1 cellular context compared by ENCODE assay signal in the genomic region with DNA sequence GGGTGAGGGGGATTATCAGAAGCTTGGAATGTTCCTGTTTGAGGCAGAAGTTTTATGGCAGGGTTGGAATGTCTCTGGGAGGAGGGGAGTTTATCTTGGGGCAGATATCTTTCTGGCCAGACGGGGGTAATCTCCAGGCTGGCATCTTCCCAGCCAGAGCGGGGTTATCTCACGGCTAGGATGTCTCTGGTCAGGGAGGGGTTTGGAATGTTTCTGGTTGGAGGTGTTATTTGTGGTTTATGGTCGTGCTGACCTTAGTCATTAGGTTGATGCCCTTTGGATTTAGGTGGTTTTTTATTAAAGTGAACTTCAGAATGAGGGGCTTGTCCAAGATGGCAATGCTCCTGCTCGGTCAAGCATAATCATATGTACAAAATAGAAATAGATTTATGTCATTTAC.
A peak's percentile ranks its signal among the peaks of the same experiment; 100 is the strongest.
TF ChIP-seq lines count a peak whose summit lies in the region.

No MANE protein-coding gene starts in this region.

TF ChIP-seq in K562, 482 proteins besides CTCF, POLR2A, EP300 and RAD21 (continued from another document):
- TF ChIP-seq, protein P1, sequence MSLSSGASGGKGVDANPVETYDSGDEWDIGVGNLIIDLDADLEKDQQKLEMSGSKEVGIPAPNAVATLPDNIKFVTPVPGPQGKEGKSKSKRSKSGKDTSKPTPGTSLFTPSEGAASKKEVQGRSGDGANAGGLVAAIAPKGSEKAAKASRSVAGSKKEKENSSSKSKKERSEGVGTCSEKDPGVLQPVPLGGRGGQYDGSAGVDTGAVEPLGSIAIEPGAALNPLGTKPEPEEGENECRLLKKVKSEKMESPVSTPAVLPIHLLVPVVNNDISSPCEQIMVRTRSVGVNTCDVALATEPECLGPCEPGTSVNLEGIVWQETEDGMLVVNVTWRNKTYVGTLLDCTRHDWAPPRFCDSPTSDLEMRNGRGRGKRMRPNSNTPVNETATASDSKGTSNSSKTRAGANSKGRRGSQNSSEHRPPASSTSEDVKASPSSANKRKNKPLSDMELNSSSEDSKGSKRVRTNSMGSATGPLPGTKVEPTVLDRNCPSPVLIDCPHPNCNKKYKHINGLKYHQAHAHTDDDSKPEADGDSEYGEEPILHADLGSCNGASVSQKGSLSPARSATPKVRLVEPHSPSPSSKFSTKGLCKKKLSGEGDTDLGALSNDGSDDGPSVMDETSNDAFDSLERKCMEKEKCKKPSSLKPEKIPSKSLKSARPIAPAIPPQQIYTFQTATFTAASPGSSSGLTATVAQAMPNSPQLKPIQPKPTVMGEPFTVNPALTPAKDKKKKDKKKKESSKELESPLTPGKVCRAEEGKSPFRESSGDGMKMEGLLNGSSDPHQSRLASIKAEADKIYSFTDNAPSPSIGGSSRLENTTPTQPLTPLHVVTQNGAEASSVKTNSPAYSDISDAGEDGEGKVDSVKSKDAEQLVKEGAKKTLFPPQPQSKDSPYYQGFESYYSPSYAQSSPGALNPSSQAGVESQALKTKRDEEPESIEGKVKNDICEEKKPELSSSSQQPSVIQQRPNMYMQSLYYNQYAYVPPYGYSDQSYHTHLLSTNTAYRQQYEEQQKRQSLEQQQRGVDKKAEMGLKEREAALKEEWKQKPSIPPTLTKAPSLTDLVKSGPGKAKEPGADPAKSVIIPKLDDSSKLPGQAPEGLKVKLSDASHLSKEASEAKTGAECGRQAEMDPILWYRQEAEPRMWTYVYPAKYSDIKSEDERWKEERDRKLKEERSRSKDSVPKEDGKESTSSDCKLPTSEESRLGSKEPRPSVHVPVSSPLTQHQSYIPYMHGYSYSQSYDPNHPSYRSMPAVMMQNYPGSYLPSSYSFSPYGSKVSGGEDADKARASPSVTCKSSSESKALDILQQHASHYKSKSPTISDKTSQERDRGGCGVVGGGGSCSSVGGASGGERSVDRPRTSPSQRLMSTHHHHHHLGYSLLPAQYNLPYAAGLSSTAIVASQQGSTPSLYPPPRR (CRISPR knock-in tag; IDR thresholded peaks at IDR 0.05; ENCODE audit: borderline replicate concordance): no peak
- TF ChIP-seq YY1 (IDR thresholded peaks at IDR 0.05; ENCODE audit: borderline replicate concordance in 1 of 3, control insufficient read depth in 1 of 3, extremely low read depth in 1 of 3, insufficient read depth in 3 of 3, insufficient read length in 1 of 3, insufficient replicate concordance in 2 of 3, low read depth in 1 of 3, low read length in 2 of 3) (no peak), ZFPM2 (CRISPR knock-in tag; IDR thresholded peaks at IDR 0.05) (no peak), HMG20B (CRISPR knock-in tag; IDR thresholded peaks at IDR 0.05) (no peak), NR2C1 (IDR thresholded peaks at IDR 0.05) (peak; percentile 21; the same call in 1 of the 2 replicates), NR2C1 (tag; IDR thresholded peaks at IDR 0.05) (no peak), SMAD4 (CRISPR knock-in tag; conservative IDR thresholded peaks at IDR 0.05) (peak; percentile 70), ZNF197 (CRISPR knock-in tag; IDR thresholded peaks at IDR 0.05; ENCODE audit: low read depth) (no peak), ZNF445 (CRISPR knock-in tag; IDR thresholded peaks at IDR 0.05; ENCODE audit: low read depth) (no peak), SRSF3 (IDR thresholded peaks at IDR 0.05; ENCODE audit: insufficient read depth, low read length) (no peak), KDM1A (IDR thresholded peaks at IDR 0.05) (peak; percentile 83), FOXJ2 (tag; IDR thresholded peaks at IDR 0.05) (peak; percentile 36; the same call in 1 of the 2 replicates), NCOA1 (IDR thresholded peaks at IDR 0.05; ENCODE audit: low read depth) (peak; percentile 35; the same call in 1 of the 2 replicates), PPARD (CRISPR knock-in tag; IDR thresholded peaks at IDR 0.05) (no peak), DACH1 (IDR thresholded peaks at IDR 0.05; ENCODE audit: partially characterized antibody) (peak; percentile 57), ZNF121 (CRISPR knock-in tag; conservative IDR thresholded peaks at IDR 0.05) (no peak), ZNF561 (CRISPR knock-in tag; conservative IDR thresholded peaks at IDR 0.05) (no peak), PHB2 (IDR thresholded peaks at IDR 0.05; ENCODE audit: low read depth) (peak; percentile 52; the same call in 1 of the 2 replicates), ZEB2 (IDR thresholded peaks at IDR 0.05) (0 out of 2 replicates have a peak, but pooled peaks have one; percentile 44), SLC30A9 (CRISPR knock-in tag; IDR thresholded peaks at IDR 0.05) (no peak), GATAD2A (IDR thresholded peaks at IDR 0.05) (0 out of 2 replicates have a peak, but pooled peaks have one; percentile 31), JUN (IDR thresholded peaks at IDR 0.05; ENCODE audit: borderline replicate concordance, low read depth, low read length) (no peak), JUN (CRISPR knock-in tag; IDR thresholded peaks at IDR 0.05; ENCODE audit: borderline replicate concordance) (no peak), FUS (optimal IDR thresholded peaks at IDR 0.05; ENCODE audit: low read depth, low read length) (no peak), NUFIP1 (IDR thresholded peaks at IDR 0.05; ENCODE audit: partially characterized antibody) (no peak), TCF3 (CRISPR knock-in tag; IDR thresholded peaks at IDR 0.05) (peak; percentile 80), ZNF232 (CRISPR knock-in tag; IDR thresholded peaks at IDR 0.05) (no peak), ZKSCAN3 (CRISPR knock-in tag; IDR thresholded peaks at IDR 0.05) (no peak), BCOR (IDR thresholded peaks at IDR 0.05) (peak; percentile 38; the same call in 1 of the 2 replicates), ESRRB (CRISPR knock-in tag; IDR thresholded peaks at IDR 0.05; ENCODE audit: borderline replicate concordance) (no peak), MEF2D (tag; conservative IDR thresholded peaks at IDR 0.05; ENCODE audit: low read depth) (no peak), U2AF2 (optimal IDR thresholded peaks at IDR 0.05; ENCODE audit: low read depth, low read length) (no peak), POLR2H (tag; IDR thresholded peaks at IDR 0.05; ENCODE audit: low read depth) (no peak), C11orf30 (IDR thresholded peaks at IDR 0.05; ENCODE audit: low read depth) (no peak), CC2D1A (IDR thresholded peaks at IDR 0.05) (peak; percentile 73; the same call in 1 of the 2 replicates), ZNF347 (CRISPR knock-in tag; IDR thresholded peaks at IDR 0.05; ENCODE audit: low read depth) (no peak), TRIM24 (IDR thresholded peaks at IDR 0.05) (peak; percentile 82 to 92), MTA2 (IDR thresholded peaks at IDR 0.05; ENCODE audit: low read depth) (peak; percentile 47; the same call in 1 of the 2 replicates), NCOR1 (IDR thresholded peaks at IDR 0.05) (peak; percentile 86)
- TF ChIP-seq, protein P2, sequence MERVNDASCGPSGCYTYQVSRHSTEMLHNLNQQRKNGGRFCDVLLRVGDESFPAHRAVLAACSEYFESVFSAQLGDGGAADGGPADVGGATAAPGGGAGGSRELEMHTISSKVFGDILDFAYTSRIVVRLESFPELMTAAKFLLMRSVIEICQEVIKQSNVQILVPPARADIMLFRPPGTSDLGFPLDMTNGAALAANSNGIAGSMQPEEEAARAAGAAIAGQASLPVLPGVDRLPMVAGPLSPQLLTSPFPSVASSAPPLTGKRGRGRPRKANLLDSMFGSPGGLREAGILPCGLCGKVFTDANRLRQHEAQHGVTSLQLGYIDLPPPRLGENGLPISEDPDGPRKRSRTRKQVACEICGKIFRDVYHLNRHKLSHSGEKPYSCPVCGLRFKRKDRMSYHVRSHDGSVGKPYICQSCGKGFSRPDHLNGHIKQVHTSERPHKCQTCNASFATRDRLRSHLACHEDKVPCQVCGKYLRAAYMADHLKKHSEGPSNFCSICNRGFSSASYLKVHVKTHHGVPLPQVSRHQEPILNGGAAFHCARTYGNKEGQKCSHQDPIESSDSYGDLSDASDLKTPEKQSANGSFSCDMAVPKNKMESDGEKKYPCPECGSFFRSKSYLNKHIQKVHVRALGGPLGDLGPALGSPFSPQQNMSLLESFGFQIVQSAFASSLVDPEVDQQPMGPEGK (CRISPR knock-in tag; IDR thresholded peaks at IDR 0.05; ENCODE audit: borderline replicate concordance): no peak
- TF ChIP-seq, protein P3, sequence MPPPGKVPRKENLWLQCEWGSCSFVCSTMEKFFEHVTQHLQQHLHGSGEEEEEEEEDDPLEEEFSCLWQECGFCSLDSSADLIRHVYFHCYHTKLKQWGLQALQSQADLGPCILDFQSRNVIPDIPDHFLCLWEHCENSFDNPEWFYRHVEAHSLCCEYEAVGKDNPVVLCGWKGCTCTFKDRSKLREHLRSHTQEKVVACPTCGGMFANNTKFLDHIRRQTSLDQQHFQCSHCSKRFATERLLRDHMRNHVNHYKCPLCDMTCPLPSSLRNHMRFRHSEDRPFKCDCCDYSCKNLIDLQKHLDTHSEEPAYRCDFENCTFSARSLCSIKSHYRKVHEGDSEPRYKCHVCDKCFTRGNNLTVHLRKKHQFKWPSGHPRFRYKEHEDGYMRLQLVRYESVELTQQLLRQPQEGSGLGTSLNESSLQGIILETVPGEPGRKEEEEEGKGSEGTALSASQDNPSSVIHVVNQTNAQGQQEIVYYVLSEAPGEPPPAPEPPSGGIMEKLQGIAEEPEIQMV (tag; conservative IDR thresholded peaks at IDR 0.05; ENCODE audit: low read depth): no peak
- TF ChIP-seq, protein P4, sequence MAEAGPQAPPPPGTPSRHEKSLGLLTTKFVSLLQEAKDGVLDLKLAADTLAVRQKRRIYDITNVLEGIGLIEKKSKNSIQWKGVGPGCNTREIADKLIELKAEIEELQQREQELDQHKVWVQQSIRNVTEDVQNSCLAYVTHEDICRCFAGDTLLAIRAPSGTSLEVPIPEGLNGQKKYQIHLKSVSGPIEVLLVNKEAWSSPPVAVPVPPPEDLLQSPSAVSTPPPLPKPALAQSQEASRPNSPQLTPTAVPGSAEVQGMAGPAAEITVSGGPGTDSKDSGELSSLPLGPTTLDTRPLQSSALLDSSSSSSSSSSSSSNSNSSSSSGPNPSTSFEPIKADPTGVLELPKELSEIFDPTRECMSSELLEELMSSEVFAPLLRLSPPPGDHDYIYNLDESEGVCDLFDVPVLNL (CRISPR knock-in tag; IDR thresholded peaks at IDR 0.05; ENCODE audit: low read depth): no peak
- TF ChIP-seq, protein P5, sequence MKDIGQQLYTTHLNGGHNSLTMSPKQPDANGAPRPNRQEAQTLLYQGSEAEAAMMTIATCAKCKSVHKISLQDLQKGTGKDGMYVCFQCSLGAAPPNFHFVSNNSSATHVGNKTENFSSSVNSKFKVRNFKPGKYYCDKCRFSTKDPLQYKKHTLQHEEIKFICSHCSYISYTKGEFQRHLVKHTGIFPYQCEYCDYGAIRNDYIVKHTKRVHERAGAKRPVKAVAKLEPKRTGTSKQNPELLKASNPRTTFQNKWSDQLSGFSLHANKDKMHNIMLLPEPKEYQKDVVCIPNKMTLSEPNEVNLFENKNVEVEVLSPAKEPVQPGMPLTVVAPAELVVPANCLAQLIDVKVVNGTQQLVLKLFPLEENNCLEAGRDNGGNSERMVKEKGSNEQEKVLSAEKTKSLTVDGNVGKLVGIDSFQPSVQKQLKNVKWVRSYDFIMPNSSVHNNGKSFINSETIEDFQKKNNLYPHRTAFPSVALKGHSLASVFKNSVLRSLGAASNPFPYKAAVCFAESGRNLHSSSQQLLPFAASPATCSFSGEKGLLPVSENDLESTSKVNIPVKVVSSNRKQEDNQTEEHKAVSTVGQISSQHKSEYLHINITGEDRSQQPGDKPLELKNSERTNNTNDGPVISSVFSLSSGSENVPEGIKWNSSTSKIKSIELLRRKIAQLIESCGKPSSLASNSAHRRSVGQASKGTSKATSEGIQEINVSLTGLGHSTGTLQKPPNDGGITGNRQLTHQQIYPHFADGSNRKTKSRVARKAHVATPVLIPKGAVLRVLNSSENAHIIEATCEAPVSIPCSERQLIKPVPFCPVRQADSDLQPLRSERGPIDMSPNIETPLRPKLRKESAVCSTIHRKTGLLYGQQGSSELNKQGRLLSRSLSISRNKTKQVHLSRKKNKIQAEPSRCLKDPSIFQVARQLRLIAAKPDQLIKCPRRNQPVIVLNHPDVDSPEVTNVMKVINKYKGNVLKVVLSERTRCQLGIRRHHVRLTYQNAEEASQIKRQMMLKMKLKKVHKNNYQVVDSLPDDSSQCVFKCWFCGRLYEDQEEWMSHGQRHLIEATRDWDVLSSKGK (CRISPR knock-in tag; IDR thresholded peaks at IDR 0.05): no peak
- TF ChIP-seq, protein P6, sequence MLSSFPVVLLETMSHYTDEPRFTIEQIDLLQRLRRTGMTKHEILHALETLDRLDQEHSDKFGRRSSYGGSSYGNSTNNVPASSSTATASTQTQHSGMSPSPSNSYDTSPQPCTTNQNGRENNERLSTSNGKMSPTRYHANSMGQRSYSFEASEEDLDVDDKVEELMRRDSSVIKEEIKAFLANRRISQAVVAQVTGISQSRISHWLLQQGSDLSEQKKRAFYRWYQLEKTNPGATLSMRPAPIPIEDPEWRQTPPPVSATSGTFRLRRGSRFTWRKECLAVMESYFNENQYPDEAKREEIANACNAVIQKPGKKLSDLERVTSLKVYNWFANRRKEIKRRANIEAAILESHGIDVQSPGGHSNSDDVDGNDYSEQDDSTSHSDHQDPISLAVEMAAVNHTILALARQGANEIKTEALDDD (IDR thresholded peaks at IDR 0.05): peak; percentile 13; the same call in 1 of the 2 replicates
